19 cellular contexts compared by ENCODE assay signal in the genomic region with DNA sequence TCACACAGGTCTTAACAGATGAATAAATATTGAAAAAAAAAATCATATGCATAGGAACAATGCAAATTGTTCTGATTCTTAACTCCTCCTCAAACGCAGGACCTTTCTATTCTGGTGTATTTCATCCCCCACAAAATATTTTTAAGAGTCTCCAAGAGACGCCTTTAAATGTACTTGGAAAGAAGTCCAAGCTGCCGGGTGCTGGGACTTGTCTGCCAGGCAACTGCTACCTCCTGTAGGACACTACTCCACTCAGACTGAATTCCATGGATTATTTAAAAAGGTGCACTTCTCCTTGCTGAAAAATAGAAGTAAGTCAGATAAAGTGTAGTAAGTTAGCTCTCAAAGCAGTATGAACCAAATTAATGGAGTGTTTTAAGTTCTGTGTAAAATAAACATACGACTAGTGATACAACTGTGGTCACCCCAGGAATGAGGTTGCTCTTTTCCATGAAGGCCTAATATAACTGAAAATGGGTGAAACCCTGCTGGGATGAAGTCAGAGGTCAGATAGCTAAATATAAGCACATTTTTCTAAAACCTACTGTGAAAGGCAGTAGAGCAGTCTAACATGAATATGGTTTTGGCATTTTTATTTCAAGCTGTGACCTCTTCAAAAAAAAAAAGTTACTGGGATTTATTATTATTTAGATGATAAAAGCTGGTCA.
"Had no signal": no experiment of that assay in that cellular context is flagged by ENCODE, and none has a peak within 500 bp of the region (broad histone marks: within the 10 kb centered on the region; RNA-seq: fewer than 3 reads in every experiment).

No MANE protein-coding gene starts in this region.

- H3K36me3 ChIP-seq: cardiac muscle cell, neutrophil had no signal

- H3K4me2 ChIP-seq: smooth muscle cell had no signal

- H3K4me3 Mint-ChIP-seq: naive B cell; stimulated activated naive B cell treated with anti-CD40 and anti-IgM and Interleukin-4, amounts not matched to agents 10 μg/mL and 1 μg/mL and 100 μg/mL, for 72 hours; T-helper 17 cell; type B pancreatic cell had no signal

- H3K9me3 Mint-ChIP-seq: type B pancreatic cell had no signal

- DNase-seq: activated effector memory CD4-positive, alpha-beta T cell treated with Interleukin-2 at 50 U/mL for 16 hours; activated T-cell treated with anti-CD3 and anti-CD28 coated beads, Interleukin-2, amount 50 U/mL, for 1 hour; amygdala; cortex of kidney; effector memory CD4-positive, alpha-beta T cell; hypothalamus; midbrain; naive B cell; stimulated activated CD4-positive, alpha-beta T cell treated with anti-CD3 and anti-CD28 coated beads, Interleukin-1b, Interleukin-23, amount 100 ng/mL, for 48 hours; stimulated activated naive B cell treated with anti-CD40 and anti-IgM and Interleukin-4, amounts not matched to agents 10 μg/mL and 1 μg/mL and 100 μg/mL, for 72 hours; substantia nigra; T-helper 17 cell had no signal

- ATAC-seq: activated naive CD4-positive, alpha-beta T cell treated with anti-CD3 and anti-CD28 coated beads, Interleukin-2, amount 50 U/mL, for 72 hours; SK-N-SH treated with all-trans-retinoic acid at 6 μM for 48 hours; stimulated activated naive B cell treated with anti-CD40 and anti-IgM and Interleukin-4, amounts not matched to agents 10 μg/mL and 1 μg/mL and 100 μg/mL, for 72 hours; T-helper 17 cell had no signal

- H3K4me1 Mint-ChIP-seq: naive B cell; stimulated activated naive B cell treated with anti-CD40 and anti-IgM and Interleukin-4, amounts not matched to agents 10 μg/mL and 1 μg/mL and 100 μg/mL, for 72 hours; T-helper 17 cell had no signal

- H3K27ac ChIP-seq: cardiac muscle cell, neutrophil had no signal

- H3K36me3 Mint-ChIP-seq: activated naive CD4-positive, alpha-beta T cell treated with anti-CD3 and anti-CD28 coated beads, Interleukin-2, amount 50 U/mL, for 72 hours; naive B cell; stimulated activated naive B cell treated with anti-CD40 and anti-IgM and Interleukin-4, amounts not matched to agents 10 μg/mL and 1 μg/mL and 100 μg/mL, for 72 hours; type B pancreatic cell had no signal

- H3K27me3 Mint-ChIP-seq: naive B cell; stimulated activated naive B cell treated with anti-CD40 and anti-IgM and Interleukin-4, amounts not matched to agents 10 μg/mL and 1 μg/mL and 100 μg/mL, for 72 hours; T-helper 17 cell; type B pancreatic cell had no signal

- H3K4me3 ChIP-seq: cardiac muscle cell, lung, smooth muscle cell had no signal

- H3K27me3 ChIP-seq: neutrophil had no signal

- H3K27ac Mint-ChIP-seq: activated naive CD4-positive, alpha-beta T cell treated with anti-CD3 and anti-CD28 coated beads, Interleukin-2, amount 50 U/mL, for 72 hours; naive B cell; stimulated activated naive B cell treated with anti-CD40 and anti-IgM and Interleukin-4, amounts not matched to agents 10 μg/mL and 1 μg/mL and 100 μg/mL, for 72 hours; T-helper 17 cell; type B pancreatic cell had no signal
